10 cellular contexts compared by ENCODE assay signal in genomic region chr14:64942531-64943111, GRCh38. TPM values are rescaled to one million over a fixed set of nuclear protein-coding genes. Genes with fewer than 3 reads are reported as not detected.
DNase-seq lines count a peak whose midpoint lies in the region; ATAC-seq and TF ChIP-seq lines count a peak whose summit lies in the region.
"Had no signal": no experiment of that assay in that cellular context is flagged by ENCODE, and none has a peak within 500 bp of the region (broad histone marks: within the 10 kb centered on the region; RNA-seq: fewer than 3 reads in every experiment).

TSS of gene GPX2 (minus strand) at chr14:64942745. CDS start at chr14:64942726, 19 bp downstream.

- no peaks in the 10 kb centered on the region for H3K27me3 ChIP-seq in CD4-positive, alpha-beta memory T cell (ENCODE audit: insufficient read depth, low read length)

- H3K4me1 Mint-ChIP-seq in CD4-positive, alpha-beta memory T cell = peaks cover 33 to 73% (median 52%) of the 10 kb centered on the region in 4 donors
- H3K4me1 Mint-ChIP-seq in T-cell = peaks cover 66 to 82% (median 78%) of the 10 kb centered on the region in 3 donors

- H3K9me3 Mint-ChIP-seq in CD4-positive, alpha-beta memory T cell = no peaks in the 10 kb centered on the region
- no peaks in the 10 kb centered on the region for H3K9me3 Mint-ChIP-seq in T-cell

- no peak within 1 kb of the TSS for H3K4me3 ChIP-seq in CD4-positive, alpha-beta memory T cell (ENCODE audit: low read length in 2 of 2)
- H3K4me3 ChIP-seq in lower leg skin (ENCODE audit: low read depth, poor library complexity, severe bottlenecking) = no peak within 1 kb of the TSS

- no peak for TF ChIP-seq POLR2A in lower leg skin (IDR thresholded peaks at IDR 0.05)

- no peaks in the 10 kb centered on the region for H3K4me1 ChIP-seq in CD4-positive, alpha-beta memory T cell (ENCODE audit: insufficient read depth, low read length)

- no peaks in the 10 kb centered on the region for H3K9me3 ChIP-seq in CD4-positive, alpha-beta memory T cell (ENCODE audit: control insufficient read depth in 1 of 2, low read length in 2 of 2)

- POLR2A ChIA-PET in CD4-positive, alpha-beta memory T cell (lab: Charles Lee; ENCODE audit: partially characterized antibody) = interaction anchor here (1.6 kb wide), 1 partner anchor 28 kb away, joined by 8 read pairs; the partner anchor contains the start of gene CHURC1
- POLR2A ChIA-PET in T-cell (lab: Charles Lee) (interaction anchor here in 1 of 2 donors (0.6 to 1.0 kb wide), 2 partner anchors 19 to 262 kb away, joined by 3 read pairs; no protein-coding TSS in a partner anchor), HEK293T (lab: Yijun Ruan, JAX) (no interaction called here)

- intact Hi-C loops in CD4-positive, alpha-beta memory T cell (cut with micrococcal nuclease) = no loop called here
- intact Hi-C loops in lower leg skin (cut with DNase I; ENCODE audit: low total_unique reads) = no loop called here

- no peak for ATAC-seq in T-cell (replicated peaks in 1 of 4)

- peak within 1 kb of the TSS in 1 of 8 donors; percentile 42 for H3K4me3 Mint-ChIP-seq in CD4-positive, alpha-beta memory T cell
- no peak within 1 kb of the TSS for H3K4me3 Mint-ChIP-seq in T-cell

- CTCF ChIA-PET in CD4-positive, alpha-beta memory T cell (lab: Charles Lee; ENCODE audit: partially characterized antibody) = interaction anchor here (1.4 to 1.5 kb wide), 2 partner anchors 9 to 11 kb away, joined by 3 read pairs; no protein-coding TSS in a partner anchor
- CTCF ChIA-PET in T-cell (lab: Charles Lee) = no interaction called here
- CTCF ChIA-PET in HEK293T (lab: Yijun Ruan, JAX) = no interaction called here

- H3K27ac Mint-ChIP-seq in CD4-positive, alpha-beta memory T cell = peak within 1 kb of the TSS; percentile 2 to 89 (median 62)
- peak within 1 kb of the TSS; percentile 43 to 82 for H3K27ac Mint-ChIP-seq in T-cell

- no peak for DNase-seq in CD4-positive, alpha-beta memory T cell
- DNase-seq in NCI-H1417 (lab: John Stamatoyannopoulos, UW) = peak; percentile 75 to 91 (median 90)
- DNase-seq in T-cell = peak in 1 of 34 experiments; percentile 2
- DNase-seq in lower leg skin (ENCODE audit: low spot score in 2 of 2) = peak; percentile 55 to 87
- no peak for DNase-seq in HEK293T (ENCODE audit: extremely low spot score)
- no peak for DNase-seq in NCI-H524 (lab: John Stamatoyannopoulos, UW)
- no peak for DNase-seq in cortex of kidney (lab: John Stamatoyannopoulos, UW)
- DNase-seq in SW 1271 (lab: John Stamatoyannopoulos, UW) = no peak

- H3K27ac ChIP-seq in CD4-positive, alpha-beta memory T cell (ENCODE audit: low read depth, low read length) = no peak within 1 kb of the TSS
- H3K27ac ChIP-seq: HL-60 had no signal

- TF ChIP-seq CTCF in lower leg skin (IDR thresholded peaks at IDR 0.05) = no peak

- H3K27me3 Mint-ChIP-seq in CD4-positive, alpha-beta memory T cell = no peaks in the 10 kb centered on the region
- no peaks in the 10 kb centered on the region for H3K27me3 Mint-ChIP-seq in T-cell

- peaks cover 41 to 74% of the 10 kb centered on the region in 2 donors for H3K36me3 Mint-ChIP-seq in CD4-positive, alpha-beta memory T cell
- H3K36me3 Mint-ChIP-seq in T-cell = peaks cover 64% of the 10 kb centered on the region

- H3K36me3 ChIP-seq in CD4-positive, alpha-beta memory T cell (ENCODE audit: insufficient read depth, low read length) = peaks cover 17% of the 10 kb centered on the region

- WGBS in lower leg skin, 2 donors = 61 to 63% methylated on average over 13 of the region's 13 CpGs

TF ChIP-seq in HEK293T, 16 proteins besides CTCF, POLR2A, EP300 and RAD21:
- TF ChIP-seq L3MBTL2 (conservative IDR thresholded peaks at IDR 0.05) = no peak
- TF ChIP-seq NFRKB (IDR thresholded peaks at IDR 0.05) = no peak
- no peak for TF ChIP-seq LEF1 (IDR thresholded peaks at IDR 0.05; ENCODE audit: borderline replicate concordance)
- no peak for TF ChIP-seq BHLHE40 (IDR thresholded peaks at IDR 0.05; ENCODE audit: borderline replicate concordance)
- TF ChIP-seq PKNOX1 (IDR thresholded peaks at IDR 0.05) = no peak
- TF ChIP-seq CTBP1 (IDR thresholded peaks at IDR 0.05; ENCODE audit: borderline replicate concordance) = no peak
- no peak for TF ChIP-seq HDGF (IDR thresholded peaks at IDR 0.05; ENCODE audit: borderline replicate concordance)
- TF ChIP-seq ZNF384 (IDR thresholded peaks at IDR 0.05) = no peak
- no peak for TF ChIP-seq FOXK2 (IDR thresholded peaks at IDR 0.05)
- TF ChIP-seq TARDBP (IDR thresholded peaks at IDR 0.05) = no peak
- no peak for TF ChIP-seq FOXM1 (IDR thresholded peaks at IDR 0.05; ENCODE audit: borderline replicate concordance)
- TF ChIP-seq FOXA1 (IDR thresholded peaks at IDR 0.05) = no peak

RNA-seq across cellular contexts. Expression of gene GPX2, which starts in this region (rescaled TPM):
- total RNA-seq in CD4-positive, alpha-beta memory T cell = not detected
- not detected for polyA plus RNA-seq in CD4-positive, alpha-beta memory T cell
- total RNA-seq in T-cell (under 1 TPM in 3 of 5 donors, not detected in 2; 0.56 to 0.93 (median 0.89) TPM), lower leg skin (10 to 100 TPM in 3 of 4 donors, 1 to 10 TPM in 1; 1.9 to 37.6 (median 21.0) TPM)
- polyA plus RNA-seq: neural cell had no signal

Comparison
In these comparisons a context has a peak if more than half of its experiments do, and no peak if none do; other contexts are left out.
1. DNase-seq: peak in NCI-H1417 (3 of 3) and lower leg skin (2 of 2); none in CD4-positive, alpha-beta memory T cell (0 of 5), HEK293T (single experiment), NCI-H524 (0 of 2), cortex of kidney (single experiment) and SW 1271 (0 of 2).